In the genomic region with DNA sequence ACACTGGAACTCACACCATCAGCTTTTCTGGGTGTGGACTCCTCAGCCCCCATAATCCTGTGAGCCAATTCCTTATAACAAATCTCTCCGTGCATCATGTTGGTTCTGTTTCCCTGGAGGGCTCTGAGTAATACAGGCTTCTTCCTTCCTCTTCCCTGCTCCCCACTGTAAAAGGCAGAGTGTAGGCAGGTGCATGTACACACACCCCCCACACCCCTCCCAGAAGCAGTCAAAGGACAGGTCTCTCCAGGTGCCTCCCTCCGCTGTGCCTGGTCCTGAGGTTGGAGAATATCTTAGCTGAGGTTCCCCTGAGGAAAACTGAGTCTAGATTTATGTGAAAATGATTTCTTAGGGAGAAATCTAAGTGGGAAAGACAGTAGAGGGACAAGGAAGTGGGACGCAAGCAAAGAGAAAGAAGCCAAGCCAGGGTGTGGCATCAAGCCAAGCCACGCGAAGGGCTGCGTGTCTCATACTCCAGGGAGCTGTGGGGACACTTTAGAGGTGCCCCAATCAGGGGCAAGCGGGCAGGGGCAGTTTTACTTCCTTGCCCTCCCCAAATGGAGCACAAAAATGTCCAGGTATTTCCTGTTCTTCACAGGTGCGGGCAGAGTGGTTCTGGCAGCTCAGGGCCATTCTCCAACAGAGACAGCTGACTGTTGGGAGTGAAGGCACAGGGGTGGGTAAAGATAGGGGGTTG, we compare ENCODE assay signal across 9 cellular contexts.
A peak's percentile ranks its signal among the peaks of the same experiment; 100 is the strongest.
DNase-seq lines count a peak whose midpoint lies in the region; ATAC-seq and TF ChIP-seq lines count a peak whose summit lies in the region.
"Had no signal": no experiment of that assay in that cellular context is flagged by ENCODE, and none has a peak within 500 bp of the region (broad histone marks: within the 10 kb centered on the region; RNA-seq: fewer than 3 reads in every experiment).

No MANE protein-coding gene starts in this region.

- intact Hi-C loops in aorta (cut with DNase I) = no loop called here
- intact Hi-C loops in CD4-positive, alpha-beta memory T cell (cut with micrococcal nuclease) = no loop called here

- peak; percentile 21 for ATAC-seq in aorta (ENCODE audit: low FRiP score)

- peaks cover 4% of the 10 kb centered on the region for H3K36me3 Mint-ChIP-seq in nephron (ENCODE audit: low read depth)
- peaks cover 0 to 10% of the 10 kb centered on the region in 2 donors for H3K36me3 Mint-ChIP-seq in CD4-positive, alpha-beta memory T cell

- WGBS in esophagus, 2 donors = 23 to 27% methylated on average over 8 of the region's 8 CpGs
- 25 to 29% methylated on average over 8 of the region's 8 CpGs for WGBS in aorta, 2 donors

- peak overlapping the region; percentile 26 to 77 (median 72) for H3K27ac Mint-ChIP-seq in nephron
- no peak overlapping the region for H3K27ac Mint-ChIP-seq in CD4-positive, alpha-beta memory T cell
- H3K27ac Mint-ChIP-seq: activated naive CD8-positive, alpha-beta T cell had no signal

- H3K9me3 Mint-ChIP-seq in nephron = no peaks in the 10 kb centered on the region
- peaks cover 0 to 5% (median 0%) of the 10 kb centered on the region in 8 donors for H3K9me3 Mint-ChIP-seq in CD4-positive, alpha-beta memory T cell

- no peak overlapping the region for H3K4me3 Mint-ChIP-seq in nephron
- H3K4me3 Mint-ChIP-seq in CD4-positive, alpha-beta memory T cell = no peak overlapping the region
- H3K4me3 Mint-ChIP-seq: activated naive CD8-positive, alpha-beta T cell had no signal

- POLR2A ChIA-PET in CD4-positive, alpha-beta memory T cell (lab: Charles Lee; ENCODE audit: partially characterized antibody) = no interaction called here

- H3K27me3 ChIP-seq in esophagus (ENCODE audit: control insufficient read depth in 1 of 2, insufficient read depth in 2 of 2, low read length in 2 of 2) = no peaks in the 10 kb centered on the region
- no peaks in the 10 kb centered on the region for H3K27me3 ChIP-seq in aorta (ENCODE audit: control insufficient read depth in 1 of 2, insufficient read depth in 2 of 2, low read length in 1 of 2)
- no peaks in the 10 kb centered on the region for H3K27me3 ChIP-seq in CD4-positive, alpha-beta memory T cell (ENCODE audit: insufficient read depth, low read length)

- CTCF ChIA-PET in CD4-positive, alpha-beta memory T cell (lab: Charles Lee; ENCODE audit: partially characterized antibody) = no interaction called here

- H3K36me3 ChIP-seq in esophagus (ENCODE audit: control insufficient read depth in 2 of 2, insufficient read depth in 2 of 2, low read length in 1 of 2) (no peaks in the 10 kb centered on the region), aorta (ENCODE audit: control insufficient read depth in 1 of 2, insufficient read depth in 2 of 2, low read length in 1 of 2) (no peaks in the 10 kb centered on the region)
- no peaks in the 10 kb centered on the region for H3K36me3 ChIP-seq in CD4-positive, alpha-beta memory T cell (ENCODE audit: insufficient read depth, low read length)

- H3K9me3 ChIP-seq in esophagus (ENCODE audit: control insufficient read depth in 2 of 2, insufficient read depth in 1 of 2, low read depth in 1 of 2, low read length in 1 of 2) (no peaks in the 10 kb centered on the region), aorta (ENCODE audit: control insufficient read depth, low read length) (no peaks in the 10 kb centered on the region)
- H3K9me3 ChIP-seq in CD4-positive, alpha-beta memory T cell (ENCODE audit: control insufficient read depth in 1 of 2, low read length in 2 of 2) = no peaks in the 10 kb centered on the region

- DNase-seq in activated effector memory CD4-positive, alpha-beta T cell treated with anti-CD3 and anti-CD28 coated beads, Interleukin-2, amount 50 U/mL, for 16 hours = peak; percentile 19
- DNase-seq in activated effector memory CD4-positive, alpha-beta T cell treated with Interleukin-2 at 50 U/mL for 16 hours = no peak
- DNase-seq in aorta (peak in 1 of 2 donors; percentile 70), SK-N-DZ (ENCODE audit: low spot score) (no peak), A172 (ENCODE audit: low spot score) (no peak)
- no peak for DNase-seq in CD4-positive, alpha-beta memory T cell

- H3K4me3 ChIP-seq in esophagus (ENCODE audit: low read depth in 1 of 2, low read length in 2 of 2) (no peak overlapping the region), aorta (ENCODE audit: low read length in 2 of 2) (no peak overlapping the region)
- H3K4me3 ChIP-seq in CD4-positive, alpha-beta memory T cell (ENCODE audit: low read length in 2 of 2) = no peak overlapping the region

- H3K27ac ChIP-seq in esophagus (ENCODE audit: low read depth in 2 of 2, low read length in 1 of 2) (peak overlapping the region; percentile 44 to 69), aorta (ENCODE audit: low read depth in 1 of 2, low read length in 2 of 2) (no peak overlapping the region)
- no peak overlapping the region for H3K27ac ChIP-seq in CD4-positive, alpha-beta memory T cell (ENCODE audit: low read depth, low read length)

- peaks cover 54% of the 10 kb centered on the region for H3K4me1 Mint-ChIP-seq in nephron
- H3K4me1 Mint-ChIP-seq in CD4-positive, alpha-beta memory T cell = peaks cover 0 to 6% (median 4%) of the 10 kb centered on the region in 4 donors

- H3K27me3 Mint-ChIP-seq in nephron (ENCODE audit: low read depth) = no peaks in the 10 kb centered on the region
- H3K27me3 Mint-ChIP-seq in CD4-positive, alpha-beta memory T cell = no peaks in the 10 kb centered on the region
- H3K27me3 Mint-ChIP-seq: activated naive CD8-positive, alpha-beta T cell had no signal

- H3K4me1 ChIP-seq in esophagus (ENCODE audit: control insufficient read depth in 2 of 2, insufficient read depth in 2 of 2, low read length in 1 of 2) = peaks cover 7 to 24% of the 10 kb centered on the region in 2 donors
- peaks cover 0 to 3% of the 10 kb centered on the region in 2 donors for H3K4me1 ChIP-seq in aorta (ENCODE audit: control insufficient read depth in 1 of 2, insufficient read depth in 2 of 2, low read length in 2 of 2)
- no peaks in the 10 kb centered on the region for H3K4me1 ChIP-seq in CD4-positive, alpha-beta memory T cell (ENCODE audit: insufficient read depth, low read length)

- TF ChIP-seq CTCF in nephron (IDR thresholded peaks at IDR 0.05; ENCODE audit: unreplicated experiment in 3 of 3) = no peak

Comparison
In these comparisons a context has a peak if more than half of its experiments do, and no peak if none do; other contexts are left out.
1. H3K27ac ChIP-seq: peak in esophagus (2 of 2); none in aorta (0 of 2) and CD4-positive, alpha-beta memory T cell (single experiment).
2. H3K27ac Mint-ChIP-seq: peak in nephron (3 of 3); none in CD4-positive, alpha-beta memory T cell (0 of 7).